Comparison of ENCODE assay signal across 1 cellular context in the genomic region with DNA sequence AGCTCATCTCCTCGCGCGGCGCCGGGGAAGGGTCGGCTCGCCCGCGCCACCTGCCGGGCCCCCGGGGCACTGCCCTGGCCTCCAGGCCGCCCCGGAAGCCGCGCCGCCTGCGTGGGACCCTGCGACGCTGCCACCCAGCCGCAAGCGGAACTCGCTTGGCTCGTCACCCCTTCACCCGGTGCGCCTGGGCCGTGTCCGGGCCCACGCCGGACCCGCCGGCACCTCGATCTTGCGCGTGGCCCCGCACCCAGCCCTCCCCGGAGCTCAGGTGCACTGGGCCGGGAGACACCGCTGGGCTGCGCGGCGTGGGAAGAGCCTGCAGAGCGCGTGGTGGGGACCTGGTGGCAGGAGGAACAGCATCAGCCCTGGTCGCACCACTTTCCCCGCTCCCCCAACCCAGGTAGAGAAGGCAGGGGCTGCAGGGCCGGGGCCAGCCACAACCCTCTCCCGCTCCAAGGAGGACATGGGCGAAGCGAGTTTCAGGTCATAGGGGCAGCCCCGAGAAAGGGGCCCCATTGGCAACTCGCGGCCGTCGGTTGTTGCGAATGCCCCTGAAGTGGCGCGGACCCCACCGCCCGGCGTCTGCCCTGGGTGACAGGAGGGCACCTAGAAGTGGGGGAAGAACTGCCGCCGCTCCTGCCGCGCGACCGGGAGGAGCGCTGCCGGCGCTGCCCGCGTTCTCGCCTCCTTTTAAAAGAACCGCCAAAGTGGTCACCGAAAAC.
TF ChIP-seq lines count a peak whose summit lies in the region.

No MANE protein-coding gene starts in this region.

TF ChIP-seq in HepG2, 621 proteins besides CTCF, POLR2A, EP300 and RAD21 (continued from another document and continues in another):
- TF ChIP-seq, protein P1, sequence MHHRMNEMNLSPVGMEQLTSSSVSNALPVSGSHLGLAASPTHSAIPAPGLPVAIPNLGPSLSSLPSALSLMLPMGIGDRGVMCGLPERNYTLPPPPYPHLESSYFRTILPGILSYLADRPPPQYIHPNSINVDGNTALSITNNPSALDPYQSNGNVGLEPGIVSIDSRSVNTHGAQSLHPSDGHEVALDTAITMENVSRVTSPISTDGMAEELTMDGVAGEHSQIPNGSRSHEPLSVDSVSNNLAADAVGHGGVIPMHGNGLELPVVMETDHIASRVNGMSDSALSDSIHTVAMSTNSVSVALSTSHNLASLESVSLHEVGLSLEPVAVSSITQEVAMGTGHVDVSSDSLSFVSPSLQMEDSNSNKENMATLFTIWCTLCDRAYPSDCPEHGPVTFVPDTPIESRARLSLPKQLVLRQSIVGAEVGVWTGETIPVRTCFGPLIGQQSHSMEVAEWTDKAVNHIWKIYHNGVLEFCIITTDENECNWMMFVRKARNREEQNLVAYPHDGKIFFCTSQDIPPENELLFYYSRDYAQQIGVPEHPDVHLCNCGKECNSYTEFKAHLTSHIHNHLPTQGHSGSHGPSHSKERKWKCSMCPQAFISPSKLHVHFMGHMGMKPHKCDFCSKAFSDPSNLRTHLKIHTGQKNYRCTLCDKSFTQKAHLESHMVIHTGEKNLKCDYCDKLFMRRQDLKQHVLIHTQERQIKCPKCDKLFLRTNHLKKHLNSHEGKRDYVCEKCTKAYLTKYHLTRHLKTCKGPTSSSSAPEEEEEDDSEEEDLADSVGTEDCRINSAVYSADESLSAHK (CRISPR knock-in tag; IDR thresholded peaks at IDR 0.05; ENCODE audit: borderline replicate concordance), result no peak
- TF ChIP-seq SUZ12 (IDR thresholded peaks at IDR 0.05; ENCODE audit: low read depth, low read length), result no peak
- no peak for TF ChIP-seq ISL2 (CRISPR knock-in tag; IDR thresholded peaks at IDR 0.05)
- no peak for TF ChIP-seq TIGD3 (CRISPR knock-in tag; IDR thresholded peaks at IDR 0.05; ENCODE audit: borderline replicate concordance)
- TF ChIP-seq ZNF782 (CRISPR knock-in tag; IDR thresholded peaks at IDR 0.05; ENCODE audit: borderline replicate concordance), result peak; percentile 91; the same call in 1 of the 2 replicates
- TF ChIP-seq ZNF460 (CRISPR knock-in tag; IDR thresholded peaks at IDR 0.05; ENCODE audit: borderline replicate concordance), result no peak
- no peak for TF ChIP-seq SYNCRIP (IDR thresholded peaks at IDR 0.05; ENCODE audit: insufficient read depth, low read depth, low read length)
- TF ChIP-seq SMAD3 (CRISPR knock-in tag; IDR thresholded peaks at IDR 0.05), result no peak
- no peak for TF ChIP-seq PCBP2 (optimal IDR thresholded peaks at IDR 0.05; ENCODE audit: low read depth, low read length, poor library complexity, severe bottlenecking)
- no peak for TF ChIP-seq SP140L (CRISPR knock-in tag; IDR thresholded peaks at IDR 0.05; ENCODE audit: borderline replicate concordance)
- TF ChIP-seq NAIF1 (CRISPR knock-in tag; IDR thresholded peaks at IDR 0.05; ENCODE audit: borderline replicate concordance), result no peak
- TF ChIP-seq KAT8 (CRISPR knock-in tag; IDR thresholded peaks at IDR 0.05), result no peak
- peak; percentile 89 for TF ChIP-seq AGO1 (IDR thresholded peaks at IDR 0.05; ENCODE audit: low read depth, low read length, poor library complexity, severe bottlenecking)
- 0 out of 2 replicates have a peak, but pooled peaks have one; percentile 21 for TF ChIP-seq ZNF7 (CRISPR knock-in tag; IDR thresholded peaks at IDR 0.05)
- TF ChIP-seq ZNF383 (CRISPR knock-in tag; IDR thresholded peaks at IDR 0.05; ENCODE audit: borderline replicate concordance), result no peak
- TF ChIP-seq RXRB (CRISPR knock-in tag; IDR thresholded peaks at IDR 0.05; ENCODE audit: borderline replicate concordance), result no peak
- TF ChIP-seq, protein P2, sequence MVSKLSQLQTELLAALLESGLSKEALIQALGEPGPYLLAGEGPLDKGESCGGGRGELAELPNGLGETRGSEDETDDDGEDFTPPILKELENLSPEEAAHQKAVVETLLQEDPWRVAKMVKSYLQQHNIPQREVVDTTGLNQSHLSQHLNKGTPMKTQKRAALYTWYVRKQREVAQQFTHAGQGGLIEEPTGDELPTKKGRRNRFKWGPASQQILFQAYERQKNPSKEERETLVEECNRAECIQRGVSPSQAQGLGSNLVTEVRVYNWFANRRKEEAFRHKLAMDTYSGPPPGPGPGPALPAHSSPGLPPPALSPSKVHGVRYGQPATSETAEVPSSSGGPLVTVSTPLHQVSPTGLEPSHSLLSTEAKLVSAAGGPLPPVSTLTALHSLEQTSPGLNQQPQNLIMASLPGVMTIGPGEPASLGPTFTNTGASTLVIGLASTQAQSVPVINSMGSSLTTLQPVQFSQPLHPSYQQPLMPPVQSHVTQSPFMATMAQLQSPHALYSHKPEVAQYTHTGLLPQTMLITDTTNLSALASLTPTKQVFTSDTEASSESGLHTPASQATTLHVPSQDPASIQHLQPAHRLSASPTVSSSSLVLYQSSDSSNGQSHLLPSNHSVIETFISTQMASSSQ (IDR thresholded peaks at IDR 0.05; ENCODE audit: low read depth), result no peak
- TF ChIP-seq, protein P2 (CRISPR knock-in tag; IDR thresholded peaks at IDR 0.05; ENCODE audit: borderline replicate concordance), result 0 out of 2 replicates have a peak, but pooled peaks have one; percentile 24
- no peak for TF ChIP-seq RELA (CRISPR knock-in tag; IDR thresholded peaks at IDR 0.05)
- no peak for TF ChIP-seq KLF9 (CRISPR knock-in tag; IDR thresholded peaks at IDR 0.05; ENCODE audit: low read depth)
- no peak; the same call in 1 of the 2 replicates for TF ChIP-seq ZNF24 (IDR thresholded peaks at IDR 0.05)
- TF ChIP-seq ZNF549 (CRISPR knock-in tag; IDR thresholded peaks at IDR 0.05), result no peak
- TF ChIP-seq ZNF720 (CRISPR knock-in tag; IDR thresholded peaks at IDR 0.05), result no peak
- TF ChIP-seq, protein P3, sequence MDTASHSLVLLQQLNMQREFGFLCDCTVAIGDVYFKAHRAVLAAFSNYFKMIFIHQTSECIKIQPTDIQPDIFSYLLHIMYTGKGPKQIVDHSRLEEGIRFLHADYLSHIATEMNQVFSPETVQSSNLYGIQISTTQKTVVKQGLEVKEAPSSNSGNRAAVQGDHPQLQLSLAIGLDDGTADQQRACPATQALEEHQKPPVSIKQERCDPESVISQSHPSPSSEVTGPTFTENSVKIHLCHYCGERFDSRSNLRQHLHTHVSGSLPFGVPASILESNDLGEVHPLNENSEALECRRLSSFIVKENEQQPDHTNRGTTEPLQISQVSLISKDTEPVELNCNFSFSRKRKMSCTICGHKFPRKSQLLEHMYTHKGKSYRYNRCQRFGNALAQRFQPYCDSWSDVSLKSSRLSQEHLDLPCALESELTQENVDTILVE (CRISPR knock-in tag; IDR thresholded peaks at IDR 0.05), result no peak
- TF ChIP-seq AKAP8 (CRISPR knock-in tag; IDR thresholded peaks at IDR 0.05), result peak; percentile 55; the same call in 1 of the 2 replicates
- TF ChIP-seq KDM5B (CRISPR knock-in tag; IDR thresholded peaks at IDR 0.05; ENCODE audit: borderline replicate concordance), result peak; percentile 49; the same call in 1 of the 2 replicates
- peak; percentile 59 for TF ChIP-seq PHF5A (CRISPR knock-in tag; IDR thresholded peaks at IDR 0.05; ENCODE audit: low read depth, unreplicated experiment)
- no peak for TF ChIP-seq NFRKB (IDR thresholded peaks at IDR 0.05)
- TF ChIP-seq NR3C1 (CRISPR knock-in tag; IDR thresholded peaks at IDR 0.05), result no peak
- TF ChIP-seq ZNF776 (CRISPR knock-in tag; IDR thresholded peaks at IDR 0.05), result peak; percentile 99
- 0 out of 2 replicates have a peak, but pooled peaks have one; percentile 9 for TF ChIP-seq ZNF274 (CRISPR knock-in tag; IDR thresholded peaks at IDR 0.05)
- TF ChIP-seq, protein P4, sequence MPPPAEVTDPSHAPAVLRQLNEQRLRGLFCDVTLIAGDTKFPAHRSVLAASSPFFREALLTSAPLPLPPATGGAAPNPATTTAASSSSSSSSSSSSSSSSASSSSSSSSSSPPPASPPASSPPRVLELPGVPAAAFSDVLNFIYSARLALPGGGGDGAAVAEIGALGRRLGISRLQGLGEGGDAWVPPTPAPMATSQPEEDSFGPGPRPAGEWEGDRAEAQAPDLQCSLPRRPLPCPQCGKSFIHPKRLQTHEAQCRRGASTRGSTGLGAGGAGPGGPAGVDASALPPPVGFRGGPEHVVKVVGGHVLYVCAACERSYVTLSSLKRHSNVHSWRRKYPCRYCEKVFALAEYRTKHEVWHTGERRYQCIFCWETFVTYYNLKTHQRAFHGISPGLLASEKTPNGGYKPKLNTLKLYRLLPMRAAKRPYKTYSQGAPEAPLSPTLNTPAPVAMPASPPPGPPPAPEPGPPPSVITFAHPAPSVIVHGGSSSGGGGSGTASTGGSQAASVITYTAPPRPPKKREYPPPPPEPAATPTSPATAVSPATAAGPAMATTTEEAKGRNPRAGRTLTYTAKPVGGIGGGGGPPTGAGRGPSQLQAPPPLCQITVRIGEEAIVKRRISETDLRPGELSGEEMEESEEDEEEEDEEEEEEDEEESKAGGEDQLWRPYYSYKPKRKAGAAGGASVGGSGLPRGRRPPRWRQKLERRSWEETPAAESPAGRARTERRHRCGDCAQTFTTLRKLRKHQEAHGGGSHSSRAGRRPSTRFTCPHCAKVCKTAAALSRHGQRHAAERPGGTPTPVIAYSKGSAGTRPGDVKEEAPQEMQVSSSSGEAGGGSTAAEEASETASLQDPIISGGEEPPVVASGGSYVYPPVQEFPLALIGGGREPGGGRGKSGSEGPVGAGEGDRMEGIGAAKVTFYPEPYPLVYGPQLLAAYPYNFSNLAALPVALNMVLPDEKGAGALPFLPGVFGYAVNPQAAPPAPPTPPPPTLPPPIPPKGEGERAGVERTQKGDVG (CRISPR knock-in tag; IDR thresholded peaks at IDR 0.05; ENCODE audit: borderline replicate concordance), result no peak; the same call in 1 of the 2 replicates
- no peak; the same call in 1 of the 2 replicates for TF ChIP-seq ZNF749 (CRISPR knock-in tag; IDR thresholded peaks at IDR 0.05; ENCODE audit: borderline replicate concordance)
- TF ChIP-seq ZNF562 (CRISPR knock-in tag; IDR thresholded peaks at IDR 0.05; ENCODE audit: borderline replicate concordance), result 0 out of 2 replicates have a peak, but pooled peaks have one; percentile 18
- no peak for TF ChIP-seq SNAPC4 (CRISPR knock-in tag; IDR thresholded peaks at IDR 0.05)
- TF ChIP-seq ZNF567 (CRISPR knock-in tag; IDR thresholded peaks at IDR 0.05; ENCODE audit: borderline replicate concordance), result peak; percentile 66; the same call in 1 of the 2 replicates
- no peak for TF ChIP-seq HNRNPH1 (optimal IDR thresholded peaks at IDR 0.05; ENCODE audit: low read depth, low read length)
- no peak for TF ChIP-seq CREM (IDR thresholded peaks at IDR 0.05)
- no peak for TF ChIP-seq CREM (CRISPR knock-in tag; IDR thresholded peaks at IDR 0.05)
- TF ChIP-seq ZFY (CRISPR knock-in tag; IDR thresholded peaks at IDR 0.05), result peak; percentile 93
- TF ChIP-seq ZNF367 (CRISPR knock-in tag; IDR thresholded peaks at IDR 0.05; ENCODE audit: borderline replicate concordance), result 0 out of 2 replicates have a peak, but pooled peaks have one; percentile 14
